ENCODE assay signal across 24 cellular contexts in genomic region chr10:46055771-46056170, GRCh38. TPM values are rescaled to one million over a fixed set of nuclear protein-coding genes. Genes with fewer than 3 reads are reported as not detected.
DNase-seq lines count a peak whose midpoint lies in the region; ATAC-seq and TF ChIP-seq lines count a peak whose summit lies in the region.
"Had no signal": no experiment of that assay in that cellular context is flagged by ENCODE, and none has a peak within 500 bp of the region (broad histone marks: within the 10 kb centered on the region; RNA-seq: fewer than 3 reads in every experiment).

No MANE protein-coding gene starts in this region.

- H3K9me3 Mint-ChIP-seq in H9 = peaks cover 4% of the 10 kb centered on the region in 2 experiments; a peak in 3 of 5 replicates
- peaks cover 8% of the 10 kb centered on the region for H3K9me3 Mint-ChIP-seq in progenitor cell of endocrine pancreas (ENCODE audit: low read depth)

- H3K27ac Mint-ChIP-seq in H9 = no peak overlapping the region; a peak in 1 of 7 replicates
- H3K27ac Mint-ChIP-seq in progenitor cell of endocrine pancreas = peak overlapping the region; percentile 81
- H3K27ac Mint-ChIP-seq: CD4-positive, CD25-positive, alpha-beta regulatory T cell; CD8-positive, alpha-beta memory T cell; HFFc6 had no signal

- H3K9ac ChIP-seq in H9 (ENCODE audit: extremely low read depth, insufficient read length, low read length) (no peak overlapping the region), iPS-15b (ENCODE audit: low read depth, low read length) (peak overlapping the region; percentile 37)

- H3K27me3 Mint-ChIP-seq in H9 (ENCODE audit: low read depth) (peaks cover 2% of the 10 kb centered on the region), progenitor cell of endocrine pancreas (no peaks in the 10 kb centered on the region)

- no peak overlapping the region for H3T11ph ChIP-seq in H9 (ENCODE audit: low read length)

- H2BK20ac ChIP-seq in H9 (ENCODE audit: low read depth, low read length, poor library complexity, severe bottlenecking) = no peak overlapping the region

- peaks cover 42 to 46% of the 10 kb centered on the region in 2 experiments for H3K4me1 Mint-ChIP-seq in H9
- peaks cover 46% of the 10 kb centered on the region for H3K4me1 Mint-ChIP-seq in progenitor cell of endocrine pancreas (ENCODE audit: low read depth)

- H3K23ac ChIP-seq in H9 (ENCODE audit: insufficient read length, low read depth, low read length) = no peak overlapping the region

- WGBS in H9 (ENCODE audit: extremely low coverage, insufficient read length, low lambda C conversion rate) = no CpG with 5 or more reads among the region's 4 CpGs

- no peak overlapping the region for H3K4me2 ChIP-seq in H9 (ENCODE audit: insufficient read depth, insufficient read length, low read length)

- no peak overlapping the region for H2AFZ ChIP-seq in H9 (ENCODE audit: low read length)

- H3K79me2 ChIP-seq in H9 (ENCODE audit: insufficient read depth, low read length) = no peaks in the 10 kb centered on the region

- H3K18ac ChIP-seq in H9 (ENCODE audit: insufficient read length, low read depth, low read length) = no peak overlapping the region

- H3K4ac ChIP-seq in H9 (ENCODE audit: low read depth, low read length) = no peak overlapping the region

- H3K27me3 ChIP-seq in H9 (ENCODE audit: insufficient read depth, low read length) = no peaks in the 10 kb centered on the region
- H3K27me3 ChIP-seq in WERI-Rb-1 (ENCODE audit: insufficient read depth, low read depth, severe bottlenecking) = no peaks in the 10 kb centered on the region
- H3K27me3 ChIP-seq in iPS-15b (ENCODE audit: control insufficient read depth, insufficient read depth, low read length) = no peaks in the 10 kb centered on the region

- DNase-seq in H9 = no peak
- peak; percentile 16 for DNase-seq in WERI-Rb-1
- no peak for DNase-seq in progenitor cell of endocrine pancreas (ENCODE audit: low spot score, unreplicated experiment)
- DNase-seq in activated CD4-positive, alpha-beta T cell treated with anti-CD3 and anti-CD28 coated beads for 1 hour = no peak
- no peak for DNase-seq in HCEC 1CT
- no peak for DNase-seq in DMS 273 (lab: John Stamatoyannopoulos, UW; ENCODE audit: unreplicated experiment)
- DNase-seq: BE2C; C1 segment of cervical spinal cord; CD4-positive, CD25-positive, alpha-beta regulatory T cell; CD8-positive, alpha-beta memory T cell; COR-L47; DMS153; DMS79; GDM1; HFFc6; KBM-7 had no signal

- H3K79me1 ChIP-seq in H9 (ENCODE audit: insufficient read depth, low read depth, low read length, poor library complexity, severe bottlenecking) = no peaks in the 10 kb centered on the region

- H4K5ac ChIP-seq in H9 (ENCODE audit: insufficient read length, low read depth, low read length) = no peak overlapping the region

- TF ChIP-seq CTCF in H9 (conservative IDR thresholded peaks at IDR 0.05) (no peak), WERI-Rb-1 (IDR thresholded peaks at IDR 0.05; ENCODE audit: low read depth, low read length) (no peak), progenitor cell of endocrine pancreas (IDR thresholded peaks at IDR 0.05; ENCODE audit: unreplicated experiment) (no peak)

- no peak overlapping the region for H2BK12ac ChIP-seq in H9 (ENCODE audit: insufficient read length, low read depth, low read length)

- H3K9me3 ChIP-seq in H9 (ENCODE audit: control insufficient read depth, low read depth, low read length) (no peaks in the 10 kb centered on the region), WERI-Rb-1 (ENCODE audit: severe bottlenecking) (no peaks in the 10 kb centered on the region), iPS-15b (ENCODE audit: control insufficient read depth, insufficient read depth, low read length) (no peaks in the 10 kb centered on the region)
- H3K9me3 ChIP-seq: BE2C had no signal

- H3K36me3 ChIP-seq in WERI-Rb-1 = no peaks in the 10 kb centered on the region
- no peaks in the 10 kb centered on the region for H3K36me3 ChIP-seq in iPS-15b (ENCODE audit: control insufficient read depth, insufficient read depth, low read length)
- H3K36me3 ChIP-seq: BE2C had no signal

- no peak overlapping the region for H3K14ac ChIP-seq in H9 (ENCODE audit: insufficient read depth, low read length)

- H3K27ac ChIP-seq in H9 (ENCODE audit: insufficient read length, low read depth, low read length) (no peak overlapping the region), WERI-Rb-1 (no peak overlapping the region)

- no peak overlapping the region for H3K56ac ChIP-seq in H9 (ENCODE audit: insufficient read length, low read depth, low read length)

- H3K36me3 Mint-ChIP-seq in H9 (ENCODE audit: insufficient read depth in 1 of 3, low read depth in 3 of 3) = peaks cover 0 to 5% (median 0%) of the 10 kb centered on the region in 3 experiments; a peak in 2 of 7 replicates
- peaks cover 4% of the 10 kb centered on the region for H3K36me3 Mint-ChIP-seq in progenitor cell of endocrine pancreas (ENCODE audit: insufficient read depth)
- H3K36me3 Mint-ChIP-seq: CD4-positive, CD25-positive, alpha-beta regulatory T cell; IgD-negative memory B cell had no signal

- no peak overlapping the region for H3K4me3 Mint-ChIP-seq in H9
- no peak overlapping the region for H3K4me3 Mint-ChIP-seq in progenitor cell of endocrine pancreas (ENCODE audit: low read depth)
- H3K4me3 Mint-ChIP-seq: CD4-positive, CD25-positive, alpha-beta regulatory T cell; CD8-positive, alpha-beta memory T cell; HFFc6; IgD-negative memory B cell had no signal

- H3K23me2 ChIP-seq in H9 (ENCODE audit: insufficient read length, low read depth, low read length, poor library complexity, severe bottlenecking) = no peaks in the 10 kb centered on the region

- H2BK5ac ChIP-seq in H9 (ENCODE audit: insufficient read length, low read length) = no peak overlapping the region

- no peak for ATAC-seq in GM19035 (IDR thresholded peaks at IDR 0.05; ENCODE audit: unreplicated experiment)
- ATAC-seq: HCT116, HepG2 had no signal

- H2BK15ac ChIP-seq in H9 (ENCODE audit: low read depth, low read length) = no peak overlapping the region

- no peak overlapping the region for H3K4me3 ChIP-seq in WERI-Rb-1 (ENCODE audit: low read depth, low read length)
- H3K4me3 ChIP-seq in iPS-15b (ENCODE audit: low read depth, low read length) = no peak overlapping the region

- no peak overlapping the region for H4K91ac ChIP-seq in H9 (ENCODE audit: insufficient read length, low read depth, low read length)

- H3K4me1 ChIP-seq in H9 (ENCODE audit: insufficient read depth, low read length) (peaks cover 13% of the 10 kb centered on the region; the same call in 1 of the 2 replicates), iPS-15b (ENCODE audit: control insufficient read depth, insufficient read depth, low read length) (peaks cover 17% of the 10 kb centered on the region)
- H3K4me1 ChIP-seq: BE2C had no signal

- no peaks in the 10 kb centered on the region for H4K20me1 ChIP-seq in H9 (ENCODE audit: control insufficient read depth, insufficient read depth, insufficient read length)

- H4K8ac ChIP-seq in H9 (replicated peaks; ENCODE audit: insufficient read length, low read depth, low read length) = no peak overlapping the region

- H2BK120ac ChIP-seq in H9 (ENCODE audit: low read depth, low read length, poor library complexity, severe bottlenecking) = no peak overlapping the region

- peak overlapping the region; percentile 17 for H2AK5ac ChIP-seq in H9 (ENCODE audit: insufficient read length, low read length)

RNA-seq across cellular contexts. Expression of gene MSMB, which starts 9.7 kb away (rescaled TPM):
- not detected in 2 replicates for total RNA-seq in H9 (2021)
- total RNA-seq in progenitor cell of endocrine pancreas = not detected in 2 replicates
- total RNA-seq: A172; CD4-positive, CD25-positive, alpha-beta regulatory T cell; CD8-positive, alpha-beta memory T cell; Daoy; H4; HepG2 had no signal

RNA-seq across cellular contexts. Expression of gene NCOA4, which starts 25.3 kb away (rescaled TPM):
- total RNA-seq in H9 (2021) = 83.3 and 83.9 TPM in 2 replicates
- 84.0 and 88.3 TPM in 2 replicates for total RNA-seq in progenitor cell of endocrine pancreas
